Comparison of ENCODE assay signal across 14 cellular contexts in the genomic region with DNA sequence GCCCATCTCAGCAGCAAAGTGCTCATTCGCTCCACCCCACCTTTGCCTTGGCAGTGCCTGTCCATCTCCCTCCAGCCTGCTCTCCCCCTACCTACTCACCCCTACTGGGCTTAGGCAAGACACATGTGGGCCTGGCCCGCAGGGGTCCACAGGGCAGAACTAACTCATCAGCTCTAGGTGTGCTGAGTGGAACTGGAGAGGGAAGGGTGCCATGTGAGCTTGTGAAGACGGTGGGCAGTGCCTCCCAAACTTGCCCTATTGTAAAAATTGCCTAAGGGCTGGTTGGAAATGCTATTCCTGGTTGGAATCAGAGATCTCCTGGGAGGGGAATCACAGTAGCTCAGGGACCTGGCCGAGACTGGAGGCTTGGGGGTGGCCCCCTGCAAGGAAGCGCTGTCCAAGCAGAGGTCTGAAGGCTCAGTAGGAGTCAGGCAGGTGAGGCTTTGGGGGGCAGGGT. TPM values are rescaled to one million over a fixed set of nuclear protein-coding genes. Genes with fewer than 3 reads are reported as not detected.
DNase-seq lines count a peak whose midpoint lies in the region; ATAC-seq and TF ChIP-seq lines count a peak whose summit lies in the region.
"Had no signal": no experiment of that assay in that cellular context is flagged by ENCODE, and none has a peak within 500 bp of the region (broad histone marks: within the 10 kb centered on the region; RNA-seq: fewer than 3 reads in every experiment).

No MANE protein-coding gene starts in this region.

- H3K4me1 Mint-ChIP-seq in activated T-helper 1 cell treated with anti-CD3 and anti-CD28 coated beads, Interleukin-12 subunit alpha, Interleukin-12 subunit beta, Interleukin-2, Interleukin-4 antibody, amounts not matched to agents 30 ng/mL and 10 ng/mL and 1 ng/mL, durations not matched to agents 14 hours and 24 hours and 36 hours (ENCODE audit: low read depth) = peaks cover 81% of the 10 kb centered on the region
- H3K4me1 Mint-ChIP-seq in glutamatergic neuron (ENCODE audit: low read depth, unreplicated experiment) = no peaks in the 10 kb centered on the region

- intact Hi-C loops in cardiac septum (cut with DNase I) = loop anchor here (5.0 kb wide), 1 partner anchor 53 kb away; no protein-coding TSS in a partner anchor
- intact Hi-C loops in Right ventricle myocardium inferior (cut with DNase I) = no loop called here
- intact Hi-C loops in activated T-helper 1 cell treated with anti-CD3 and anti-CD28 coated beads, Interleukin-12 subunit alpha, Interleukin-12 subunit beta, Interleukin-2, Interleukin-4 antibody, amounts not matched to agents 30 ng/mL and 10 ng/mL and 1 ng/mL, durations not matched to agents 14 hours and 24 hours and 36 hours (cut with micrococcal nuclease) = loop anchor here (10.0 kb wide), 1 partner anchor 316 kb away; a partner anchor contains a TSS

- H3K27me3 Mint-ChIP-seq in activated T-helper 1 cell treated with anti-CD3 and anti-CD28 coated beads, Interleukin-12 subunit alpha, Interleukin-12 subunit beta, Interleukin-2, Interleukin-4 antibody, amounts not matched to agents 30 ng/mL and 10 ng/mL and 1 ng/mL, durations not matched to agents 14 hours and 24 hours and 36 hours (ENCODE audit: insufficient read depth) = no peaks in the 10 kb centered on the region
- peaks cover 1% of the 10 kb centered on the region for H3K27me3 Mint-ChIP-seq in glutamatergic neuron (ENCODE audit: unreplicated experiment)

- peaks cover 30% of the 10 kb centered on the region for H3K36me3 Mint-ChIP-seq in activated T-helper 1 cell treated with anti-CD3 and anti-CD28 coated beads, Interleukin-12 subunit alpha, Interleukin-12 subunit beta, Interleukin-2, Interleukin-4 antibody, amounts not matched to agents 30 ng/mL and 10 ng/mL and 1 ng/mL, durations not matched to agents 14 hours and 24 hours and 36 hours (ENCODE audit: low read depth)
- no peaks in the 10 kb centered on the region for H3K36me3 Mint-ChIP-seq in glutamatergic neuron (ENCODE audit: unreplicated experiment)

- no peak for ATAC-seq in Right ventricle myocardium inferior
- no peak for ATAC-seq in HG02759 (IDR thresholded peaks at IDR 0.05; ENCODE audit: unreplicated experiment)
- ATAC-seq: left lobe of liver had no signal

- peaks cover 4% of the 10 kb centered on the region for H3K9me3 Mint-ChIP-seq in activated T-helper 1 cell treated with anti-CD3 and anti-CD28 coated beads, Interleukin-12 subunit alpha, Interleukin-12 subunit beta, Interleukin-2, Interleukin-4 antibody, amounts not matched to agents 30 ng/mL and 10 ng/mL and 1 ng/mL, durations not matched to agents 14 hours and 24 hours and 36 hours
- peaks cover 4% of the 10 kb centered on the region for H3K9me3 Mint-ChIP-seq in glutamatergic neuron (ENCODE audit: unreplicated experiment)

- TF ChIP-seq CTCF in glutamatergic neuron (IDR thresholded peaks at IDR 0.05; ENCODE audit: partially characterized antibody, unreplicated experiment) = no peak

- peak; percentile 65 for DNase-seq in cardiac septum (ENCODE audit: low spot score)
- no peak for DNase-seq in Right ventricle myocardium inferior (ENCODE audit: missing footprints)
- DNase-seq in activated T-helper 1 cell treated with anti-CD3 and anti-CD28 coated beads, Interleukin-12 subunit alpha, Interleukin-12 subunit beta, Interleukin-2, Interleukin-4 antibody, amounts not matched to agents 30 ng/mL and 10 ng/mL and 1 ng/mL, durations not matched to agents 14 hours and 24 hours and 36 hours (ENCODE audit: low spot score) = no peak
- DNase-seq in mesenteric fat pad (ENCODE audit: low spot score) = peak; percentile 71
- DNase-seq in mucosa of gallbladder (ENCODE audit: low spot score) = no peak
- no peak for DNase-seq in stimulated activated CD4-positive, alpha-beta T cell treated with anti-CD3 and anti-CD28 coated beads, Interleukin-4, amount 100 ng/mL, for 24 hours
- no peak for DNase-seq in glutamatergic neuron
- DNase-seq: GF-D8, Kasumi-1, NCI-H2081, SW 1271 had no signal

- H3K4me3 Mint-ChIP-seq in activated T-helper 1 cell treated with anti-CD3 and anti-CD28 coated beads, Interleukin-12 subunit alpha, Interleukin-12 subunit beta, Interleukin-2, Interleukin-4 antibody, amounts not matched to agents 30 ng/mL and 10 ng/mL and 1 ng/mL, durations not matched to agents 14 hours and 24 hours and 36 hours = peak overlapping the region; percentile 65
- no peak overlapping the region for H3K4me3 Mint-ChIP-seq in glutamatergic neuron (ENCODE audit: unreplicated experiment)

- peak overlapping the region; percentile 93 for H3K27ac Mint-ChIP-seq in activated T-helper 1 cell treated with anti-CD3 and anti-CD28 coated beads, Interleukin-12 subunit alpha, Interleukin-12 subunit beta, Interleukin-2, Interleukin-4 antibody, amounts not matched to agents 30 ng/mL and 10 ng/mL and 1 ng/mL, durations not matched to agents 14 hours and 24 hours and 36 hours
- no peak overlapping the region for H3K27ac Mint-ChIP-seq in glutamatergic neuron (ENCODE audit: unreplicated experiment)

RNA-seq across cellular contexts. Expression of a gene that starts 29.1 kb away (rescaled TPM):
- not detected for total RNA-seq in cardiac septum
- total RNA-seq in Right ventricle myocardium inferior = not detected
- 14.5 and 15.5 TPM in 2 replicates for total RNA-seq in activated T-helper 1 cell treated with anti-CD3 and anti-CD28 coated beads, Interleukin-12 subunit alpha, Interleukin-12 subunit beta, Interleukin-2, Interleukin-4 antibody, amounts not matched to agents 30 ng/mL and 10 ng/mL and 1 ng/mL, durations not matched to agents 14 hours and 24 hours and 36 hours
- 0.16 TPM for total RNA-seq in mesenteric fat pad
- total RNA-seq in mucosa of gallbladder = 0.23 TPM
- total RNA-seq in glutamatergic neuron (ENCODE audit: unreplicated experiment) = not detected
- total RNA-seq: astrocyte had no signal

RNA-seq across cellular contexts. Expression of a gene that starts 34.7 kb away (rescaled TPM):
- total RNA-seq in cardiac septum (0.32 TPM), Right ventricle myocardium inferior (not detected), mesenteric fat pad (0.39 TPM), mucosa of gallbladder (1.3 TPM), glutamatergic neuron (ENCODE audit: unreplicated experiment) (not detected)
- total RNA-seq in activated T-helper 1 cell treated with anti-CD3 and anti-CD28 coated beads, Interleukin-12 subunit alpha, Interleukin-12 subunit beta, Interleukin-2, Interleukin-4 antibody, amounts not matched to agents 30 ng/mL and 10 ng/mL and 1 ng/mL, durations not matched to agents 14 hours and 24 hours and 36 hours = 165 and 166 TPM in 2 replicates
- total RNA-seq: astrocyte had no signal

Comparison
In these comparisons a context has a peak if more than half of its experiments do, and no peak if none do; other contexts are left out.
1. DNase-seq: peak in cardiac septum (single experiment) and mesenteric fat pad (single experiment); none in Right ventricle myocardium inferior (single experiment), activated T-helper 1 cell treated with anti-CD3 and anti-CD28 coated beads, Interleukin-12 subunit alpha, Interleukin-12 subunit beta, Interleukin-2, Interleukin-4 antibody, amounts not matched to agents 30 ng/mL and 10 ng/mL and 1 ng/mL, durations not matched to agents 14 hours and 24 hours and 36 hours (single experiment), mucosa of gallbladder (single experiment), stimulated activated CD4-positive, alpha-beta T cell treated with anti-CD3 and anti-CD28 coated beads, Interleukin-4, amount 100 ng/mL, for 24 hours (single experiment) and glutamatergic neuron (single experiment).
2. RNA of a gene that starts 29.1 kb away (total RNA-seq): 14.5 to 15.5 TPM in activated T-helper 1 cell treated with anti-CD3 and anti-CD28 coated beads, Interleukin-12 subunit alpha, Interleukin-12 subunit beta, Interleukin-2, Interleukin-4 antibody, amounts not matched to agents 30 ng/mL and 10 ng/mL and 1 ng/mL, durations not matched to agents 14 hours and 24 hours and 36 hours; 0.23 TPM in mucosa of gallbladder (single experiment), not detected in Right ventricle myocardium inferior (single experiment), 0.16 TPM in mesenteric fat pad (single experiment), not detected in cardiac septum (single experiment) and not detected in glutamatergic neuron (single experiment); every median in the first group is over 10 times any median in the second.
3. RNA of a gene that starts 34.7 kb away (total RNA-seq): 165 to 166 TPM in activated T-helper 1 cell treated with anti-CD3 and anti-CD28 coated beads, Interleukin-12 subunit alpha, Interleukin-12 subunit beta, Interleukin-2, Interleukin-4 antibody, amounts not matched to agents 30 ng/mL and 10 ng/mL and 1 ng/mL, durations not matched to agents 14 hours and 24 hours and 36 hours; 1.3 TPM in mucosa of gallbladder (single experiment), 0.39 TPM in mesenteric fat pad (single experiment), 0.32 TPM in cardiac septum (single experiment), not detected in Right ventricle myocardium inferior (single experiment) and not detected in glutamatergic neuron (single experiment); every median in the first group is over 10 times any median in the second.